Comparison of ENCODE assay signal across 1 cellular context in genomic region chr5:148933903-148934432, GRCh38.
TF ChIP-seq lines count a peak whose summit lies in the region.

No MANE protein-coding gene starts in this region.

TF ChIP-seq in GM23338, 12 proteins besides CTCF, POLR2A, EP300 and RAD21 (continued from another document):
- TF ChIP-seq ZNF462 (CRISPR knock-in tag; IDR thresholded peaks at IDR 0.05) = no peak
TF ChIP-seq in GM23338: peak in this region for 0.
